Comparison of ENCODE assay signal across 8 cellular contexts in genomic region chr14:88551094-88551870, GRCh38. TPM values are rescaled to one million over a fixed set of nuclear protein-coding genes. Genes with fewer than 3 reads are reported as not detected.
A peak's percentile ranks its signal among the peaks of the same experiment; 100 is the strongest.
DNase-seq lines count a peak whose midpoint lies in the region; ATAC-seq and TF ChIP-seq lines count a peak whose summit lies in the region.

No MANE protein-coding gene starts in this region.

- H3K4me3 ChIP-seq in HUES48 (ENCODE audit: low read depth, low read length) (peak overlapping the region; percentile 99), spleen (peak overlapping the region; percentile 51 to 73 (median 53))

- peak overlapping the region; percentile 32; the same call in 1 of the 2 replicates for H3K9ac ChIP-seq in HUES48 (ENCODE audit: low read depth, low read length)

- H3K9me3 ChIP-seq in HUES48 (ENCODE audit: control insufficient read depth, insufficient read depth, low read length) (no peaks in the 10 kb centered on the region), spleen (no peaks in the 10 kb centered on the region)

- H3K4me1 Mint-ChIP-seq in WTC11 = peaks cover 18% of the 10 kb centered on the region

- intact Hi-C loops in spleen (cut with DNase I; ENCODE audit: low total_unique reads) = no loop called here

- H3K4me3 Mint-ChIP-seq in WTC11 = peak overlapping the region; percentile 81

- CTCF ChIA-PET in WTC11 (lab: Charles Lee) = interaction anchor here (1.2 kb wide), 1 partner anchor 362 kb away, joined by 4 read pairs; no protein-coding TSS in a partner anchor

- ATAC-seq in WTC11 (peak; percentile 82), HG02970 (IDR thresholded peaks at IDR 0.05; ENCODE audit: low FRiP score, unreplicated experiment) (no peak), HG02981 (IDR thresholded peaks at IDR 0.05; ENCODE audit: unreplicated experiment) (no peak)

- DNase-seq in DMS153 (lab: John Stamatoyannopoulos, UW) (peak; percentile 16), WTC11 (ENCODE audit: low spot score) (peak; percentile 86), dedifferentiated amniotic fluid mesenchymal stem cell (ENCODE audit: extremely low spot score) (peak; percentile 78), spleen (peak; percentile 86)

- peaks cover 19% of the 10 kb centered on the region for H3K4me1 ChIP-seq in HUES48 (ENCODE audit: control insufficient read depth, insufficient read depth, low read length)
- H3K4me1 ChIP-seq in spleen = peaks cover 0 to 61% (median 46%) of the 10 kb centered on the region in 6 donors

- H3K27ac ChIP-seq in HUES48 (ENCODE audit: low read depth, low read length) (peak overlapping the region; percentile 10), layer of hippocampus (ENCODE audit: low read depth, low read length) (peak overlapping the region; percentile 55), spleen (peak overlapping the region in 7 of 8 donors; percentile 51 to 71 (median 63))

- H3K27ac Mint-ChIP-seq in WTC11 = peak overlapping the region; percentile 63; the same call in 1 of the 2 replicates

- TF ChIP-seq CTCF in WTC11 (IDR thresholded peaks at IDR 0.05) (no peak), spleen (IDR thresholded peaks at IDR 0.05 in 8 of 11, conservative IDR thresholded peaks at IDR 0.05 in 3 of 11) (peak in 3 of 11 experiments; percentile 9 to 32 (median 29))

- TF ChIP-seq POLR2A in spleen (IDR thresholded peaks at IDR 0.05) = peak in 1 of 3 donors; percentile 16

- WGBS in spleen, 5 donors = 16 to 33% (median 20%) methylated on average over 17 to 50 of the region's 50 CpGs

- H3K27me3 ChIP-seq in HUES48 (ENCODE audit: control insufficient read depth, insufficient read depth, low read length) (peaks cover 20% of the 10 kb centered on the region), layer of hippocampus (ENCODE audit: control insufficient read depth, insufficient read depth, low read length) (no peaks in the 10 kb centered on the region), spleen (replicated peaks in 1 of 7) (peaks cover 0 to 61% (median 40%) of the 10 kb centered on the region in 7 donors)

- H3K36me3 ChIP-seq in HUES48 (ENCODE audit: control insufficient read depth, insufficient read depth, low read length) = peaks cover 35% of the 10 kb centered on the region
- H3K36me3 ChIP-seq in spleen = peaks cover 0 to 10% (median 0%) of the 10 kb centered on the region in 6 donors

- H3K9me3 Mint-ChIP-seq in WTC11 = no peaks in the 10 kb centered on the region

- POLR2A ChIA-PET in WTC11 (lab: Charles Lee) = interaction anchor here (0.7 kb wide), 1 partner anchor 12 kb away, joined by 3 read pairs; no protein-coding TSS in a partner anchor

- H3K36me3 Mint-ChIP-seq in WTC11 = peaks cover 6% of the 10 kb centered on the region; the same call in 1 of the 2 replicates

- peaks cover 4% of the 10 kb centered on the region; the same call in 1 of the 2 replicates for H3K27me3 Mint-ChIP-seq in WTC11 (ENCODE audit: low read depth)

TF ChIP-seq in WTC11, 78 proteins besides CTCF, POLR2A, EP300 and RAD21 (continues in another document):
- TF ChIP-seq TP53 (CRISPR knock-in tag; IDR thresholded peaks at IDR 0.05) = peak; percentile 72; the same call in 1 of the 2 replicates
- TF ChIP-seq FOXK1 (CRISPR knock-in tag; IDR thresholded peaks at IDR 0.05) = peak; percentile 57; the same call in 1 of the 2 replicates
- TF ChIP-seq E2F1 (CRISPR knock-in tag; IDR thresholded peaks at IDR 0.05) = no peak
- no peak for TF ChIP-seq OVOL2 (CRISPR knock-in tag; IDR thresholded peaks at IDR 0.05; ENCODE audit: borderline replicate concordance)
- no peak for TF ChIP-seq MXD4 (CRISPR knock-in tag; IDR thresholded peaks at IDR 0.05; ENCODE audit: borderline replicate concordance)
- TF ChIP-seq ZNF532 (CRISPR knock-in tag; IDR thresholded peaks at IDR 0.05; ENCODE audit: borderline replicate concordance) = no peak
- peak; percentile 74 for TF ChIP-seq SP1 (CRISPR knock-in tag; conservative IDR thresholded peaks at IDR 0.05)
- no peak for TF ChIP-seq NR3C1 (CRISPR knock-in tag; conservative IDR thresholded peaks at IDR 0.05; ENCODE audit: low read depth)
- no peak for TF ChIP-seq NR1H2 (CRISPR knock-in tag; IDR thresholded peaks at IDR 0.05)
- peak; percentile 64; the same call in 1 of the 2 replicates for TF ChIP-seq ZNF263 (CRISPR knock-in tag; IDR thresholded peaks at IDR 0.05; ENCODE audit: low read depth)
- TF ChIP-seq MYBL2 (CRISPR knock-in tag; IDR thresholded peaks at IDR 0.05) = peak; percentile 68; the same call in 1 of the 2 replicates
- TF ChIP-seq NR2C2 (CRISPR knock-in tag; IDR thresholded peaks at IDR 0.05) = no peak
- TF ChIP-seq HMGXB4 (CRISPR knock-in tag; IDR thresholded peaks at IDR 0.05) = peak; percentile 67; the same call in 1 of the 2 replicates
- TF ChIP-seq AR (CRISPR knock-in tag; IDR thresholded peaks at IDR 0.05) = no peak

RNA-seq across cellular contexts. Expression of gene PTPN21, which starts 3.5 kb away (rescaled TPM):
- total RNA-seq in WTC11 (2021) = 7.5 to 9.4 TPM (median 9.1 TPM) in 3 replicates
- total RNA-seq in spleen = 10 to 100 TPM in 3 of 7 donors, 1 to 10 TPM in 4; 4.8 to 10.9 (median 6.7) TPM
- 1 to 10 TPM in 2 of 3 donors, under 1 TPM in 1; 0.85 to 2.0 (median 1.1) TPM for polyA plus RNA-seq in spleen

RNA-seq across cellular contexts. Expression of gene ZC3H14, which starts 11.6 kb away (rescaled TPM):
- total RNA-seq in WTC11 (2021) (63.2 to 69.9 TPM (median 64.9 TPM) in 3 replicates), spleen (10 to 100 TPM; 39.3 to 78.5 (median 44.8) TPM)
- 10 to 100 TPM; 12.6 to 18.3 (median 12.9) TPM for polyA plus RNA-seq in spleen

Comparison
In these comparisons a context has a peak if more than half of its experiments do, and no peak if none do; other contexts are left out.
1. DNase-seq: peak in every context shown above with its lines; median percentile 86 in WTC11; 86 in spleen; 78 in dedifferentiated amniotic fluid mesenchymal stem cell; 16 in DMS153.
2. H3K27ac ChIP-seq: peak in every context shown above with its lines; median percentile 63 in spleen; 55 in layer of hippocampus; 10 in HUES48.